In genomic region chr11:118921929-118922744, GRCh38 we compare ENCODE assay signal across 8 cellular contexts. TPM values are rescaled to one million over a fixed set of nuclear protein-coding genes. Genes with fewer than 3 reads are reported as not detected.
DNase-seq lines count a peak whose midpoint lies in the region; ATAC-seq and TF ChIP-seq lines count a peak whose summit lies in the region.

No MANE protein-coding gene starts in this region.

- H3K27ac ChIP-seq in breast epithelium (peak overlapping the region; percentile 96 to 100), stomach smooth muscle (ENCODE audit: low read length) (peak overlapping the region; percentile 85)

- no peaks in the 10 kb centered on the region for H3K9me3 ChIP-seq in breast epithelium
- H3K9me3 ChIP-seq in stomach smooth muscle (ENCODE audit: control insufficient read depth in 2 of 2, low read length in 2 of 2) = no peaks in the 10 kb centered on the region

- H3K9ac ChIP-seq in stomach smooth muscle (ENCODE audit: low read length in 2 of 2) = peak overlapping the region; percentile 90 to 91

- no peaks in the 10 kb centered on the region for H3K36me3 ChIP-seq in breast epithelium
- H3K36me3 ChIP-seq in kidney epithelial cell (ENCODE audit: control insufficient read depth, insufficient read depth, low read length) = no peaks in the 10 kb centered on the region
- no peaks in the 10 kb centered on the region for H3K36me3 ChIP-seq in stomach smooth muscle (ENCODE audit: control insufficient read depth in 2 of 2, insufficient read depth in 2 of 2, low read length in 2 of 2)

- H3K4me1 ChIP-seq in breast epithelium (peaks cover 25 to 48% of the 10 kb centered on the region in 2 donors), stomach smooth muscle (ENCODE audit: control insufficient read depth, insufficient read depth, low read length) (peaks cover 78% of the 10 kb centered on the region)

- H3K27me3 ChIP-seq in breast epithelium (no peaks in the 10 kb centered on the region), kidney epithelial cell (ENCODE audit: control insufficient read depth, insufficient read depth, low read length) (no peaks in the 10 kb centered on the region), stomach smooth muscle (ENCODE audit: control insufficient read depth in 1 of 2, insufficient read depth in 2 of 2, low read length in 2 of 2) (no peaks in the 10 kb centered on the region)

- no peak for TF ChIP-seq CTCF in breast epithelium (IDR thresholded peaks at IDR 0.05)
- TF ChIP-seq CTCF in kidney epithelial cell (IDR thresholded peaks at IDR 0.05; ENCODE audit: insufficient read depth, low read length, poor library complexity, severe bottlenecking) = no peak

- intact Hi-C loops in breast epithelium (cut with DNase I; ENCODE audit: low total_unique reads) = no loop called here

- peak; percentile 77 for DNase-seq in AG08395 (ENCODE audit: low spot score)
- peak; percentile 78 for DNase-seq in HuH-7.5 (ENCODE audit: low spot score)
- DNase-seq in breast epithelium (ENCODE audit: low spot score in 2 of 2) = peak; percentile 79 to 85
- no peak for DNase-seq in kidney epithelial cell (ENCODE audit: low read depth)
- no peak for DNase-seq in GM19240 (ENCODE audit: insufficient read length, low spot score)
- DNase-seq in MV-4-11 (lab: John Stamatoyannopoulos, UW) = no peak

- no peak for ATAC-seq in HG03520 (IDR thresholded peaks at IDR 0.05; ENCODE audit: unreplicated experiment)

- no peak for TF ChIP-seq POLR2A in breast epithelium (IDR thresholded peaks at IDR 0.05)

- peak overlapping the region; percentile 92 to 97 (median 94) for H3K4me3 ChIP-seq in breast epithelium
- H3K4me3 ChIP-seq in kidney epithelial cell (ENCODE audit: low read depth, low read length) = peak overlapping the region; percentile 91
- H3K4me3 ChIP-seq in stomach smooth muscle (ENCODE audit: low read length in 2 of 2) = peak overlapping the region; percentile 99

RNA-seq across cellular contexts. Expression of gene BCL9L, which starts 3.6 kb away (rescaled TPM):
- total RNA-seq in breast epithelium (10 to 100 TPM; 13.2 to 15.4 (median 13.3) TPM), kidney epithelial cell (48.3 and 51.9 TPM in 2 replicates)

RNA-seq across cellular contexts. Expression of gene UPK2, which starts 34.0 kb away (rescaled TPM):
- total RNA-seq in breast epithelium (not detected), kidney epithelial cell (0.25 TPM in 1 of 2 replicates, not detected in the other)

RNA-seq across cellular contexts. Expression of gene CXCR5, which starts 38.4 kb away (rescaled TPM):
- total RNA-seq in breast epithelium (not detected), kidney epithelial cell (under 0.01 and 0.14 TPM in 2 replicates)

RNA-seq across cellular contexts. Expression of gene FOXR1, which starts 49.4 kb away (rescaled TPM):
- not detected for total RNA-seq in breast epithelium
- not detected in 2 replicates for total RNA-seq in kidney epithelial cell

Comparison
In these comparisons a context has a peak if more than half of its experiments do, and no peak if none do; other contexts are left out.
1. DNase-seq: peak in AG08395 (single experiment), HuH-7.5 (single experiment) and breast epithelium (2 of 2); none in kidney epithelial cell (single experiment), GM19240 (single experiment) and MV-4-11 (single experiment).
2. Peak in every context shown above with its lines, with median percentiles within 50 percentile points of each other: H3K4me3 ChIP-seq.